Comparison of ENCODE assay signal across 7 cellular contexts in the genomic region with DNA sequence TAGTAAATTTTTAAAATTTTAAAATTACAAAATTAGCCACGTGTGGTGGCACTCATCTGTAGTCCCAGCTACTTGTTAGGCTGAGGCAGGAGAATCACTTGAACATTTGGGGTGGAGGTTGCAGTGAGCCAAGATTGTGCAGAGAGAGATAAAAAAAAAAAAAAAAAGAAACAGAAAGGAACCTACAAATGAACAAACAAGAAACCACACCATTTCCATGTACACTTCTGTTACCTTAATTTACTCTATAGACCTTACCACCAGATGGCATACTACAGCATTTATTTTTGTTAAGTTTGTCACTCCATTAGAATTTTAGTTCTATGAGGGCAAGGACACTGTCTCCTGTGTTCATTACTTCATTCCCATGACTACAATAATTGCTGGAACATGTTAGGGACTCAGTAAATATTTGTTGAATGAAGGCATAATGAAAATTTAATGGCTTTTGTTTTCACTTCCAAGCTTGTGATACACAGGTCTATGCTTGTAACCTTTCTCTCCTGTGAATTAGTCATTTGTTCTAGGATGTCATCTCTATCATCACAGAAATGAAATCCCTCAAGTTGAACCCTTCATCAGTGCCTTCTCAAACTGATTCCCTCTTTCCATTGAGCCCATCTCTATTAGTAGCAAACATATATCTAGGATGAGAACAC.
A peak's percentile ranks its signal among the peaks of the same experiment; 100 is the strongest.
DNase-seq lines count a peak whose midpoint lies in the region; ATAC-seq, FAIRE-seq and TF ChIP-seq lines count a peak whose summit lies in the region.

No MANE protein-coding gene starts in this region.

- no peak for TF ChIP-seq POLR2A in transverse colon (IDR thresholded peaks at IDR 0.05)

- H3K9me2 ChIP-seq in OCI-LY1 (ENCODE audit: low read depth, low read length): peaks cover 3% of the 10 kb centered on the region; the same call in 1 of the 2 replicates

- no peak overlapping the region for H3K4me2 ChIP-seq in OCI-LY1 (ENCODE audit: low read length)

- H3K4me3 ChIP-seq in OCI-LY1 (ENCODE audit: low read depth, low read length, poor library complexity, severe bottlenecking) (no peak overlapping the region), transverse colon (no peak overlapping the region)

- no peak overlapping the region for H2AFZ ChIP-seq in OCI-LY1 (ENCODE audit: low read length)

- WGBS in transverse colon (ENCODE audit: low coverage in 1 of 2), 2 donors: 57 to 88% methylated on average over 1 of the region's 1 CpG

- DNase-seq in fibroblast of gingiva (ENCODE audit: low read depth): peak; percentile 9
- DNase-seq in transverse colon: no peak
- DNase-seq in posterior cingulate gyrus: no peak
- DNase-seq in frontal cortex (ENCODE audit: low spot score in 2 of 2): no peak

- no peak overlapping the region for H3K9ac ChIP-seq in OCI-LY1 (ENCODE audit: low read length)

- H3F3A ChIP-seq in OCI-LY1 (ENCODE audit: insufficient read depth, low read length): no peaks in the 10 kb centered on the region

- no peaks in the 10 kb centered on the region for H3K27me3 ChIP-seq in OCI-LY1 (ENCODE audit: insufficient read depth, low read length)
- no peaks in the 10 kb centered on the region for H3K27me3 ChIP-seq in transverse colon

- no peak overlapping the region for H3K27ac ChIP-seq in OCI-LY1 (ENCODE audit: low read depth, low read length, poor library complexity, severe bottlenecking)
- H3K27ac ChIP-seq in transverse colon: no peak overlapping the region

- TF ChIP-seq CTCF in OCI-LY1 (IDR thresholded peaks at IDR 0.05; ENCODE audit: low read length) (peak; percentile 44; the same call in 1 of the 2 replicates), transverse colon (IDR thresholded peaks at IDR 0.05) (peak; percentile 15 to 38 (median 36))

- H3K9me3 ChIP-seq in OCI-LY1 (ENCODE audit: low read length) (no peaks in the 10 kb centered on the region), transverse colon (no peaks in the 10 kb centered on the region)

- ATAC-seq in GM21381 (IDR thresholded peaks at IDR 0.05; ENCODE audit: unreplicated experiment): peak; percentile 74

- no peak for TF ChIP-seq EP300 in transverse colon (IDR thresholded peaks at IDR 0.05; ENCODE audit: low read depth)

- intact Hi-C loops in transverse colon (cut with DNase I; ENCODE audit: low total_unique reads): no loop called here
- intact Hi-C loops in posterior cingulate gyrus (cut with DNase I): no loop called here

- no peaks in the 10 kb centered on the region for H3K4me1 ChIP-seq in OCI-LY1 (ENCODE audit: insufficient read depth, low read length, severe bottlenecking)
- no peaks in the 10 kb centered on the region for H3K4me1 ChIP-seq in transverse colon

- no peaks in the 10 kb centered on the region for H4K20me1 ChIP-seq in OCI-LY1 (ENCODE audit: insufficient read depth, low read length)

- in situ Hi-C loops in transverse colon (cut with MboI; ENCODE audit: low pct_ligation_motif_present in 1 of 4, low pct_unique_long_range_greater_than_20kb in 1 of 4, low sequenced_read_pairs in 3 of 4): no loop called here

- H3K79me2 ChIP-seq in OCI-LY1 (ENCODE audit: insufficient read depth, low read length): no peaks in the 10 kb centered on the region

- H3K36me3 ChIP-seq in OCI-LY1 (ENCODE audit: insufficient read depth, low read length): peaks cover 74% of the 10 kb centered on the region
- no peaks in the 10 kb centered on the region for H3K36me3 ChIP-seq in transverse colon

- FAIRE-seq in G401.6 (lab: Jason Lieb, UNC) (peak; percentile 6), frontal cortex (lab: Jason Lieb, UNC) (no peak)
